9 cellular contexts compared by ENCODE assay signal in the genomic region with DNA sequence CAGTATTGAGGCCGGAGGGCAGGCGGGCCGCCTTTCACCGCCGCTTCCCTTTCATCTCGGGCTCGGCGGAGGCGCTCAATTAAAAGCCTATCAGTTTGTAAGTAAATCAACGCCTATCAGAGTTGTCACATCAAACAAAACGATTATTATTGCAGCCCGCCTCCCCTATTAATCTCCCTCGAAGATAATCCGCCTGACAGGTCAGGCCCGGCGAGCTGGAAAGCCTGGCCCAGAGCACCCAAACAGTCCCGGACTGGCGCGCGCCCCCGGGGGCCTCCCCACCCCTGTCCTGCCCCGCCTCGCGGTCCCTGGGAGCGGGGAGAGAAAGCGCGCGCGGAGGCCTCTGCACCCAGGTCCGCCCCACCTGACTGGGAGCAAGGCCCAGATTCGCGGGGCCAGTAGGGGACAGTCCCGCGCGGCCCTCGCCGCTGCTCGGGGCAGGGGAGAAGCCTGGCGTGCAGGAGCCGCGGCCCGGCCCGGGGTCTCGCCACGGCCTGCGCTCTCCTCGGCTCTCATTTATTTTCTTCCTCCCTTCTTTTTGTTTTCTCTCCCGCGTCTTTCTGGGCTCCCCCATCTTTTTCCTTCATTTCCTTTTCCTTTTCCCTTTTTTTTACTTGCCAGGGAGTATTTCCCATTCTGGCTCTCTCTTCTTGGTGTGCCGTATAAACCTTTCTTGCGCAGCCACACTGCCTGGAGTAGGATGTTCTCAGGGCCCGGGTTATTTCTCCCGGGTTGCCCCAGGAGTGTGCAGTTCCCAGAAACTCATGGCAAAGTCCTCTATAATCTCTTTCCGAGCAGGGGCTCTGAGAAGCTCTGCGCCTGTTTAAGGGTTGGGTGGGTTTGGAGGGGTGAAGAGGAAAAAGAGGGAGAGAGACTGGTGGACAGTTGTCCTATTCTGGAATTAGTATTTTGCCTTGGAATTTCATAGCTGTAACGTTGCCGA. TPM values are rescaled to one million over a fixed set of nuclear protein-coding genes. Genes with fewer than 3 reads are reported as not detected.
DNase-seq lines count a peak whose midpoint lies in the region; ATAC-seq and TF ChIP-seq lines count a peak whose summit lies in the region.
"Had no signal": no experiment of that assay in that cellular context is flagged by ENCODE, and none has a peak within 500 bp of the region (broad histone marks: within the 10 kb centered on the region; RNA-seq: fewer than 3 reads in every experiment).

No MANE protein-coding gene starts in this region.

- H3K4me1 Mint-ChIP-seq in neural crest cell, result peaks cover 56% of the 10 kb centered on the region
- H3K4me1 Mint-ChIP-seq in activated T-helper 2 cell treated with anti-CD3 and anti-CD28 coated beads, Interferon-gamma antibody, Interleukin-2, Interleukin-4, amounts not matched to agents 10 μg/mL and 5 μg/mL and 100 μg/mL, durations not matched to agents 14 hours and 24 hours and 36 hours (ENCODE audit: low read depth), result peaks cover 24% of the 10 kb centered on the region
- peaks cover 41% of the 10 kb centered on the region for H3K4me1 Mint-ChIP-seq in activated CD4-positive, alpha-beta memory T cell treated with anti-CD3 and anti-CD28 coated beads, Interleukin-2, amount 10 ng/mL, durations not matched to agents 7 days and 5 days

- DNase-seq in D341Med (ENCODE audit: low spot score) (peak; percentile 56), NCI-H748 (lab: John Stamatoyannopoulos, UW; ENCODE audit: unreplicated experiment) (peak; percentile 64), epithelial cell of prostate (ENCODE audit: low read depth, low spot score) (no peak), neural crest cell (ENCODE audit: low read depth, low spot score) (peak; percentile 34), dedifferentiated amniotic fluid mesenchymal stem cell (ENCODE audit: extremely low spot score) (no peak)
- DNase-seq in activated T-helper 2 cell treated with anti-CD3 and anti-CD28 coated beads, Interferon-gamma antibody, Interleukin-2, Interleukin-4, amounts not matched to agents 10 μg/mL and 5 μg/mL and 100 μg/mL, durations not matched to agents 14 hours and 24 hours and 36 hours (ENCODE audit: low spot score), result no peak
- no peak for DNase-seq in activated CD4-positive, alpha-beta memory T cell treated with anti-CD3 and anti-CD28 coated beads, Interleukin-2, amount 10 ng/mL, durations not matched to agents 7 days and 5 days
- DNase-seq: activated CD8-positive, alpha-beta memory T cell treated with anti-CD3 and anti-CD28 coated beads, Interleukin-2, amount 50 U/mL, for 48 hours had no signal

- POLR2A ChIA-PET in activated CD4-positive, alpha-beta memory T cell treated with anti-CD3 and anti-CD28 coated beads, Interleukin-2, amount 10 ng/mL, durations not matched to agents 7 days and 5 days (lab: Charles Lee), result no interaction called here

- no peak for ATAC-seq in HG03521 (IDR thresholded peaks at IDR 0.05; ENCODE audit: unreplicated experiment)

- peak overlapping the region; percentile 93 for H3K4me3 Mint-ChIP-seq in neural crest cell
- no peak overlapping the region for H3K4me3 Mint-ChIP-seq in activated T-helper 2 cell treated with anti-CD3 and anti-CD28 coated beads, Interferon-gamma antibody, Interleukin-2, Interleukin-4, amounts not matched to agents 10 μg/mL and 5 μg/mL and 100 μg/mL, durations not matched to agents 14 hours and 24 hours and 36 hours (ENCODE audit: low read depth)
- no peak overlapping the region for H3K4me3 Mint-ChIP-seq in activated CD4-positive, alpha-beta memory T cell treated with anti-CD3 and anti-CD28 coated beads, Interleukin-2, amount 10 ng/mL, durations not matched to agents 7 days and 5 days

- CTCF ChIA-PET in activated CD4-positive, alpha-beta memory T cell treated with anti-CD3 and anti-CD28 coated beads, Interleukin-2, amount 10 ng/mL, durations not matched to agents 7 days and 5 days (lab: Charles Lee), result no interaction called here

- TF ChIP-seq CTCF in neural crest cell (conservative IDR thresholded peaks at IDR 0.05), result no peak

- H3K27ac Mint-ChIP-seq in neural crest cell (ENCODE audit: unreplicated experiment), result no peak overlapping the region
- no peak overlapping the region for H3K27ac Mint-ChIP-seq in activated T-helper 2 cell treated with anti-CD3 and anti-CD28 coated beads, Interferon-gamma antibody, Interleukin-2, Interleukin-4, amounts not matched to agents 10 μg/mL and 5 μg/mL and 100 μg/mL, durations not matched to agents 14 hours and 24 hours and 36 hours
- H3K27ac Mint-ChIP-seq in activated CD4-positive, alpha-beta memory T cell treated with anti-CD3 and anti-CD28 coated beads, Interleukin-2, amount 10 ng/mL, durations not matched to agents 7 days and 5 days, result no peak overlapping the region

- no peaks in the 10 kb centered on the region for H3K36me3 Mint-ChIP-seq in neural crest cell (ENCODE audit: low read depth)
- no peaks in the 10 kb centered on the region for H3K36me3 Mint-ChIP-seq in activated T-helper 2 cell treated with anti-CD3 and anti-CD28 coated beads, Interferon-gamma antibody, Interleukin-2, Interleukin-4, amounts not matched to agents 10 μg/mL and 5 μg/mL and 100 μg/mL, durations not matched to agents 14 hours and 24 hours and 36 hours (ENCODE audit: low read depth)
- H3K36me3 Mint-ChIP-seq in activated CD4-positive, alpha-beta memory T cell treated with anti-CD3 and anti-CD28 coated beads, Interleukin-2, amount 10 ng/mL, durations not matched to agents 7 days and 5 days (ENCODE audit: low read depth), result peaks cover 8% of the 10 kb centered on the region

- no peaks in the 10 kb centered on the region for H3K9me3 Mint-ChIP-seq in neural crest cell
- no peaks in the 10 kb centered on the region for H3K9me3 Mint-ChIP-seq in activated T-helper 2 cell treated with anti-CD3 and anti-CD28 coated beads, Interferon-gamma antibody, Interleukin-2, Interleukin-4, amounts not matched to agents 10 μg/mL and 5 μg/mL and 100 μg/mL, durations not matched to agents 14 hours and 24 hours and 36 hours
- H3K9me3 Mint-ChIP-seq in activated CD4-positive, alpha-beta memory T cell treated with anti-CD3 and anti-CD28 coated beads, Interleukin-2, amount 10 ng/mL, durations not matched to agents 7 days and 5 days, result no peaks in the 10 kb centered on the region

- H3K27ac ChIP-seq in epithelial cell of prostate, result peak overlapping the region; percentile 93

- intact Hi-C loops in activated T-helper 2 cell treated with anti-CD3 and anti-CD28 coated beads, Interferon-gamma antibody, Interleukin-2, Interleukin-4, amounts not matched to agents 10 μg/mL and 5 μg/mL and 100 μg/mL, durations not matched to agents 14 hours and 24 hours and 36 hours (cut with micrococcal nuclease), result no loop called here

- peaks cover 82% of the 10 kb centered on the region for H3K27me3 Mint-ChIP-seq in neural crest cell (ENCODE audit: low read depth)
- peaks cover 67% of the 10 kb centered on the region for H3K27me3 Mint-ChIP-seq in activated T-helper 2 cell treated with anti-CD3 and anti-CD28 coated beads, Interferon-gamma antibody, Interleukin-2, Interleukin-4, amounts not matched to agents 10 μg/mL and 5 μg/mL and 100 μg/mL, durations not matched to agents 14 hours and 24 hours and 36 hours (ENCODE audit: low read depth)
- peaks cover 80% of the 10 kb centered on the region for H3K27me3 Mint-ChIP-seq in activated CD4-positive, alpha-beta memory T cell treated with anti-CD3 and anti-CD28 coated beads, Interleukin-2, amount 10 ng/mL, durations not matched to agents 7 days and 5 days

RNA-seq across cellular contexts. Expression of gene ZNF503, which starts 3.9 kb away (rescaled TPM):
- total RNA-seq in neural crest cell, result 14.6 and 15.9 TPM in 2 replicates
- total RNA-seq in activated T-helper 2 cell treated with anti-CD3 and anti-CD28 coated beads, Interferon-gamma antibody, Interleukin-2, Interleukin-4, amounts not matched to agents 10 μg/mL and 5 μg/mL and 100 μg/mL, durations not matched to agents 14 hours and 24 hours and 36 hours, result 0.30 and 0.34 TPM in 2 replicates
- total RNA-seq in activated CD4-positive, alpha-beta memory T cell treated with anti-CD3 and anti-CD28 coated beads, Interleukin-2, amount 10 ng/mL, durations not matched to agents 7 days and 5 days, result under 1 TPM; 0.23 to 0.35 TPM

RNA-seq across cellular contexts. Expression of gene LRMDA, which starts 26.0 kb away (rescaled TPM):
- total RNA-seq in neural crest cell, result 0.98 and 3.1 TPM in 2 replicates
- total RNA-seq in activated T-helper 2 cell treated with anti-CD3 and anti-CD28 coated beads, Interferon-gamma antibody, Interleukin-2, Interleukin-4, amounts not matched to agents 10 μg/mL and 5 μg/mL and 100 μg/mL, durations not matched to agents 14 hours and 24 hours and 36 hours, result not detected in 2 replicates
- total RNA-seq in activated CD4-positive, alpha-beta memory T cell treated with anti-CD3 and anti-CD28 coated beads, Interleukin-2, amount 10 ng/mL, durations not matched to agents 7 days and 5 days, result not detected

Comparison
In these comparisons a context has a peak if more than half of its experiments do, and no peak if none do; other contexts are left out.
1. DNase-seq: peak in D341Med (single experiment), NCI-H748 (single experiment) and neural crest cell (single experiment); none in epithelial cell of prostate (single experiment), dedifferentiated amniotic fluid mesenchymal stem cell (single experiment), activated T-helper 2 cell treated with anti-CD3 and anti-CD28 coated beads, Interferon-gamma antibody, Interleukin-2, Interleukin-4, amounts not matched to agents 10 μg/mL and 5 μg/mL and 100 μg/mL, durations not matched to agents 14 hours and 24 hours and 36 hours (single experiment) and activated CD4-positive, alpha-beta memory T cell treated with anti-CD3 and anti-CD28 coated beads, Interleukin-2, amount 10 ng/mL, durations not matched to agents 7 days and 5 days (single experiment).
2. RNA of gene ZNF503, which starts 3.9 kb away (total RNA-seq): 14.6 to 15.9 TPM in neural crest cell; 0.23 to 0.35 TPM in activated CD4-positive, alpha-beta memory T cell treated with anti-CD3 and anti-CD28 coated beads, Interleukin-2, amount 10 ng/mL, durations not matched to agents 7 days and 5 days and 0.30 to 0.34 TPM in activated T-helper 2 cell treated with anti-CD3 and anti-CD28 coated beads, Interferon-gamma antibody, Interleukin-2, Interleukin-4, amounts not matched to agents 10 μg/mL and 5 μg/mL and 100 μg/mL, durations not matched to agents 14 hours and 24 hours and 36 hours; every median in the first group is over 10 times any median in the second.